In the genomic region with DNA sequence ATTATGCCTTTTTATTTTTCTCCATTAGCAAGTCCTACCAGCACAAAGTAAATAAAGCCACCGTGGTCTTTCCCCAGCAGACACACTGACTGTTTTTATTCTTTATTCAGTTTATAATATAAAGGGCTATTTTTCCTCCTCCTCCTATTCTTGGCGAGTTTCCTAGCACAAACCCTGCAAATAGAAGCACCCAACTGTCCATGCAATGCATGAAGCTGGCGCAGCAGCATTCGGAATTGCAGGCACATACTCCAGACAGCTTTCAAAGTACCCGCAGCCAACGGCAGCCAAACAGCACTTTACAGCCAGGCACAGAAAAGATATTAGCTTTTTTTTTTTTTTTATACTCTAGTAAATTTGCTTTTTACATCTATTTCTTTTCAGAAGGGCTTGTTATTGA, we compare ENCODE assay signal across 18 cellular contexts.
DNase-seq lines count a peak whose midpoint lies in the region; ATAC-seq and TF ChIP-seq lines count a peak whose summit lies in the region.
"Had no signal": no experiment of that assay in that cellular context is flagged by ENCODE, and none has a peak within 500 bp of the region (broad histone marks: within the 10 kb centered on the region; RNA-seq: fewer than 3 reads in every experiment).

No MANE protein-coding gene starts in this region.

- ATAC-seq in right lobe of liver (no peak), left lung (no peak)
- ATAC-seq: activated CD4-positive, CD25-positive, alpha-beta regulatory T cell treated with anti-CD3 and anti-CD28 coated beads, Interleukin-2, amount 50 U/mL, for 24 hours; stimulated activated naive CD8-positive, alpha-beta T cell treated with anti-CD3 and anti-CD28 coated beads, Interleukin-15, amount 100 ng/mL, for 72 hours had no signal

- no peak overlapping the region for H3K27ac ChIP-seq in right lobe of liver
- H3K27ac ChIP-seq in left lung: no peak overlapping the region
- H3K27ac ChIP-seq: esophagus squamous epithelium, neutrophil, Peyer's patch had no signal

- TF ChIP-seq CTCF in right lobe of liver (IDR thresholded peaks at IDR 0.05): no peak
- no peak for TF ChIP-seq CTCF in left lung (IDR thresholded peaks at IDR 0.05)

- H3K27me3 ChIP-seq in right lobe of liver (no peaks in the 10 kb centered on the region), left lung (peaks cover 0 to 8% of the 10 kb centered on the region in 2 donors)
- H3K27me3 ChIP-seq: esophagus squamous epithelium, neutrophil, Peyer's patch had no signal

- 41% methylated on average over 6 of the region's 6 CpGs for WGBS in right lobe of liver (ENCODE audit: insufficient coverage, low coverage, low lambda C conversion rate, missing lambda C conversion rate)

- no peak for TF ChIP-seq POLR2A in right lobe of liver (IDR thresholded peaks at IDR 0.05)

- no peaks in the 10 kb centered on the region for H3K4me1 ChIP-seq in right lobe of liver
- H3K4me1 ChIP-seq in left lung: no peaks in the 10 kb centered on the region
- H3K4me1 ChIP-seq: Caco-2, Peyer's patch had no signal

- H3K36me3 ChIP-seq in right lobe of liver (no peaks in the 10 kb centered on the region), left lung (no peaks in the 10 kb centered on the region)
- H3K36me3 ChIP-seq: esophagus squamous epithelium, HAP-1, neutrophil, Peyer's patch had no signal

- DNase-seq in NCI-H1092 treated with DMSO at 0.1 percent for 48 hours (lab: John Stamatoyannopoulos, UW) (peak; percentile 65), astrocyte of the hippocampus (ENCODE audit: low read depth, low spot score) (peak; percentile 26), inferior parietal cortex (ENCODE audit: extremely low spot score) (peak; percentile 87), retina (peak; percentile 47), right lobe of liver (no peak), left lung (no peak)
- no peak for DNase-seq in stimulated activated CD4-positive, alpha-beta T cell treated with anti-CD3 and anti-CD28 coated beads, Interleukin-12 subunit alpha, Interleukin-12 subunit beta, amount 100 ng/mL, for 4 hours
- DNase-seq: activated CD8-positive, alpha-beta memory T cell treated with anti-CD3 and anti-CD28 coated beads for 24 hours; Caco-2; esophagus squamous epithelium; mesendoderm; Peyer's patch; SK-N-SH; stimulated activated naive CD8-positive, alpha-beta T cell treated with anti-CD3 and anti-CD28 coated beads, Interleukin-15, amount 100 ng/mL, for 72 hours; T-helper 9 cell had no signal

- intact Hi-C loops in right lobe of liver (cut with DNase I): no loop called here
- intact Hi-C loops in left lung (cut with DNase I): no loop called here

- H3K4me3 ChIP-seq in right lobe of liver (no peak overlapping the region), left lung (no peak overlapping the region)
- H3K4me3 ChIP-seq: esophagus squamous epithelium, HAP-1, Peyer's patch had no signal

- H3K9me3 ChIP-seq in right lobe of liver: no peaks in the 10 kb centered on the region
- no peaks in the 10 kb centered on the region for H3K9me3 ChIP-seq in left lung
- H3K9me3 ChIP-seq: Caco-2, esophagus squamous epithelium, HAP-1, neutrophil, Peyer's patch, SK-N-SH had no signal

Comparison
In these comparisons a context has a peak if more than half of its experiments do, and no peak if none do; other contexts are left out.
1. DNase-seq: peak in NCI-H1092 treated with DMSO at 0.1 percent for 48 hours (single experiment), astrocyte of the hippocampus (single experiment), inferior parietal cortex (single experiment) and retina (single experiment); none in right lobe of liver (0 of 3), left lung (0 of 2) and stimulated activated CD4-positive, alpha-beta T cell treated with anti-CD3 and anti-CD28 coated beads, Interleukin-12 subunit alpha, Interleukin-12 subunit beta, amount 100 ng/mL, for 4 hours (single experiment).